In genomic region chr14:104752735-104753527, GRCh38 we compare ENCODE assay signal across 8 cellular contexts.
A peak's percentile ranks its signal among the peaks of the same experiment; 100 is the strongest.
DNase-seq lines count a peak whose midpoint lies in the region; ATAC-seq and FAIRE-seq lines count a peak whose summit lies in the region.

Gene SIVA1, plus strand, starts transcription at chr14:104753147. Its CDS starts 55 bp downstream, at chr14:104753202.

- peak within 1 kb of the TSS; percentile 96 to 97 for H3K27ac Mint-ChIP-seq in effector memory CD8-positive, alpha-beta T cell

- H3K36me3 Mint-ChIP-seq in effector memory CD8-positive, alpha-beta T cell (ENCODE audit: insufficient read depth): peaks cover 35% of the 10 kb centered on the region

- ATAC-seq in GM21367 (IDR thresholded peaks at IDR 0.05; ENCODE audit: unreplicated experiment): peak; percentile 78
- ATAC-seq in effector memory CD8-positive, alpha-beta T cell (replicated peaks): peak; percentile 87

- H3K4me1 Mint-ChIP-seq in effector memory CD8-positive, alpha-beta T cell (ENCODE audit: low read depth in 2 of 2): peaks cover 19 to 34% of the 10 kb centered on the region in 2 donors

- H3K4me3 Mint-ChIP-seq in effector memory CD8-positive, alpha-beta T cell: peak within 1 kb of the TSS; percentile 88 to 89

- FAIRE-seq in HTR-8/SVneo (lab: Jason Lieb, UNC): peak; percentile 99

- DNase-seq in COLO829 (ENCODE audit: low spot score) (peak; percentile 96), HTR-8/SVneo (ENCODE audit: insufficient read length, low spot score) (peak; percentile 99), NOMO-1 treated with dmso at 0.1 percent for 144 hours (lab: John Stamatoyannopoulos, UW; ENCODE audit: unreplicated experiment) (peak; percentile 100), medulla oblongata (ENCODE audit: extremely low spot score) (peak; percentile 99)
- DNase-seq in activated CD8-positive, alpha-beta memory T cell treated with anti-CD3 and anti-CD28 coated beads for 48 hours (ENCODE audit: low read depth in 2 of 3, low spot score in 2 of 3): peak; percentile 99
- peak; percentile 97 to 100 (median 99) for DNase-seq in effector memory CD8-positive, alpha-beta T cell
- peak; percentile 99 for DNase-seq in stimulated activated CD8-positive, alpha-beta memory T cell treated with anti-CD3 and anti-CD28 coated beads, Interleukin-12 subunit alpha, Interleukin-12 subunit beta, amount 100 ng/mL, for 1 hour (ENCODE audit: low read depth)

- no peaks in the 10 kb centered on the region for H3K9me3 Mint-ChIP-seq in effector memory CD8-positive, alpha-beta T cell

- no peaks in the 10 kb centered on the region for H3K27me3 Mint-ChIP-seq in effector memory CD8-positive, alpha-beta T cell

Comparison
In these comparisons a context has a peak if more than half of its experiments do, and no peak if none do; other contexts are left out.
1. Peak in every context shown above with its lines: DNase-seq and ATAC-seq.